Comparison of ENCODE assay signal across 19 cellular contexts in genomic region chr2:19043893-19044292, GRCh38.
DNase-seq lines count a peak whose midpoint lies in the region; ATAC-seq, FAIRE-seq and TF ChIP-seq lines count a peak whose summit lies in the region.
"Had no signal": no experiment of that assay in that cellular context is flagged by ENCODE, and none has a peak within 500 bp of the region (broad histone marks: within the 10 kb centered on the region; RNA-seq: fewer than 3 reads in every experiment).

No MANE protein-coding gene starts in this region.

- H3K27ac ChIP-seq in endodermal cell (ENCODE audit: low read depth, low read length) = no peak overlapping the region
- peak overlapping the region in 2 of 4 donors; percentile 10 to 42 for H3K27ac ChIP-seq in upper lobe of left lung
- H3K27ac ChIP-seq: HL-60 had no signal

- peaks cover 11% of the 10 kb centered on the region for H3K4me1 Mint-ChIP-seq in endodermal cell
- H3K4me1 Mint-ChIP-seq in naive thymus-derived CD8-positive, alpha-beta T cell = no peaks in the 10 kb centered on the region
- H3K4me1 Mint-ChIP-seq: B cell had no signal

- TF ChIP-seq EP300 in upper lobe of left lung (IDR thresholded peaks at IDR 0.05) = peak in 1 of 4 donors; percentile 9

- WGBS in endodermal cell (ENCODE audit: insufficient coverage in 1 of 2, insufficient read length in 1 of 2), 2 experiments = 88 to 100% methylated on average over 1 of the region's 2 CpGs
- WGBS in upper lobe of left lung, 2 donors = 67 to 72% methylated on average over 2 of the region's 2 CpGs

- DNase-seq in LHCN-M2 (ENCODE audit: low read depth) (peak; percentile 61), endodermal cell (no peak), myocyte (ENCODE audit: low read depth) (peak; percentile 52), upper lobe of left lung (peak in 1 of 2 donors; percentile 60), HTR-8/SVneo (ENCODE audit: insufficient read length, low spot score) (no peak)
- DNase-seq in naive thymus-derived CD8-positive, alpha-beta T cell = no peak
- DNase-seq: C1 segment of cervical spinal cord; CD4-positive, alpha-beta T cell; DMS153; DMS79 treated with DMSO at 0.1 percent for 48 hours; EL had no signal

- no peaks in the 10 kb centered on the region for H3K36me3 ChIP-seq in endodermal cell (ENCODE audit: control insufficient read depth, insufficient read depth, low read length)
- no peaks in the 10 kb centered on the region for H3K36me3 ChIP-seq in upper lobe of left lung
- H3K36me3 ChIP-seq: HAP-1 had no signal

- POLR2A ChIA-PET in naive thymus-derived CD8-positive, alpha-beta T cell (lab: Charles Lee) = no interaction called here

- TF ChIP-seq CTCF in endodermal cell (conservative IDR thresholded peaks at IDR 0.05) (no peak), upper lobe of left lung (IDR thresholded peaks at IDR 0.05) (no peak)

- H3K27me3 Mint-ChIP-seq in endodermal cell (ENCODE audit: insufficient read depth) = no peaks in the 10 kb centered on the region
- H3K27me3 Mint-ChIP-seq in naive thymus-derived CD8-positive, alpha-beta T cell = no peaks in the 10 kb centered on the region
- H3K27me3 Mint-ChIP-seq: B cell; CD4-positive, alpha-beta T cell had no signal

- H3K4me1 ChIP-seq in endodermal cell (ENCODE audit: control insufficient read depth, insufficient read depth, low read length) = no peaks in the 10 kb centered on the region
- H3K4me1 ChIP-seq in upper lobe of left lung = peaks cover 2 to 22% (median 9%) of the 10 kb centered on the region in 4 donors
- H3K4me1 ChIP-seq: HAP-1 had no signal

- no peak for TF ChIP-seq POLR2A in upper lobe of left lung (IDR thresholded peaks at IDR 0.05)

- no peak overlapping the region for H3K4me3 Mint-ChIP-seq in endodermal cell
- no peak overlapping the region for H3K4me3 Mint-ChIP-seq in naive thymus-derived CD8-positive, alpha-beta T cell
- H3K4me3 Mint-ChIP-seq: B cell; CD4-positive, alpha-beta T cell had no signal

- no peak overlapping the region for H3K9ac ChIP-seq in endodermal cell (ENCODE audit: extremely low read depth, low read length, poor library complexity, severe bottlenecking)

- H3K27me3 ChIP-seq in endodermal cell (ENCODE audit: control insufficient read depth, insufficient read depth, low read length, poor library complexity, severe bottlenecking) (no peaks in the 10 kb centered on the region), upper lobe of left lung (no peaks in the 10 kb centered on the region)

- no peaks in the 10 kb centered on the region for H3K9me3 Mint-ChIP-seq in endodermal cell
- peaks cover 0 to 5% (median 0%) of the 10 kb centered on the region in 9 donors for H3K9me3 Mint-ChIP-seq in naive thymus-derived CD8-positive, alpha-beta T cell

- ATAC-seq in upper lobe of left lung (ENCODE audit: low FRiP score in 2 of 2) = peak; percentile 25 to 47
- no peak for ATAC-seq in HG03139 (IDR thresholded peaks at IDR 0.05; ENCODE audit: unreplicated experiment)
- no peak for ATAC-seq in naive thymus-derived CD8-positive, alpha-beta T cell

- H3K9me3 ChIP-seq in endodermal cell (ENCODE audit: control insufficient read depth, low read length) = no peaks in the 10 kb centered on the region
- H3K9me3 ChIP-seq in upper lobe of left lung = no peaks in the 10 kb centered on the region
- H3K9me3 ChIP-seq: HAP-1 had no signal

- H3K4me3 ChIP-seq in endodermal cell (ENCODE audit: low read length) = no peak overlapping the region
- no peak overlapping the region for H3K4me3 ChIP-seq in upper lobe of left lung
- H3K4me3 ChIP-seq: HAP-1 had no signal

- peak overlapping the region; percentile 45 for H3K27ac Mint-ChIP-seq in endodermal cell
- H3K27ac Mint-ChIP-seq in naive thymus-derived CD8-positive, alpha-beta T cell = no peak overlapping the region
- H3K27ac Mint-ChIP-seq: B cell; CD4-positive, alpha-beta T cell had no signal

- FAIRE-seq in HTR-8/SVneo (lab: Jason Lieb, UNC) = no peak
- FAIRE-seq: A204.1, G401.6, GM12891, H1 had no signal

- H3K36me3 Mint-ChIP-seq in endodermal cell (ENCODE audit: low read depth) = no peaks in the 10 kb centered on the region
- peaks cover 0 to 17% (median 5%) of the 10 kb centered on the region in 3 donors for H3K36me3 Mint-ChIP-seq in naive thymus-derived CD8-positive, alpha-beta T cell

Comparison
In these comparisons a context has a peak if more than half of its experiments do, and no peak if none do; other contexts are left out.
1. DNase-seq: peak in LHCN-M2 (single experiment) and myocyte (single experiment); none in endodermal cell (single experiment), HTR-8/SVneo (single experiment) and naive thymus-derived CD8-positive, alpha-beta T cell (0 of 10).
2. ATAC-seq: peak in upper lobe of left lung (2 of 2); none in HG03139 (single experiment) and naive thymus-derived CD8-positive, alpha-beta T cell (0 of 2).